Comparison of ENCODE assay signal across 22 cellular contexts in genomic region chr7:15504376-15504775, GRCh38. TPM values are rescaled to one million over a fixed set of nuclear protein-coding genes. Genes with fewer than 3 reads are reported as not detected.
DNase-seq lines count a peak whose midpoint lies in the region; ATAC-seq, FAIRE-seq and TF ChIP-seq lines count a peak whose summit lies in the region.
"Had no signal": no experiment of that assay in that cellular context is flagged by ENCODE, and none has a peak within 500 bp of the region (broad histone marks: within the 10 kb centered on the region; RNA-seq: fewer than 3 reads in every experiment).

No MANE protein-coding gene starts in this region.

- H3K4me3 ChIP-seq in ACC112 (ENCODE audit: low read depth, low read length) (0 out of 2 replicates have a peak overlapping the region, but pooled peaks have one; percentile 18), SK-N-SH (ENCODE audit: low read depth in 2 of 2, low read length in 1 of 2) (no peak overlapping the region), neural cell (ENCODE audit: low read length) (no peak overlapping the region)
- H3K4me3 ChIP-seq in CD4-positive, alpha-beta memory T cell (ENCODE audit: low read length in 2 of 2): no peak overlapping the region
- H3K4me3 ChIP-seq: BLaER1 treated with 17β-estradiol and CSF1 and Interleukin-3, amounts not matched to agents 10 nM and 100 nM had no signal

- H3K79me2 ChIP-seq in ACC112 (ENCODE audit: control insufficient read depth, insufficient read depth, low read length, unreplicated experiment): no peaks in the 10 kb centered on the region
- H3K79me2 ChIP-seq in SK-N-SH (ENCODE audit: insufficient read depth): no peaks in the 10 kb centered on the region
- H3K79me2 ChIP-seq in neural cell (replicated peaks; ENCODE audit: insufficient read depth, low read length): no peaks in the 10 kb centered on the region

- POLR2A ChIA-PET in SK-N-SH (lab: Yijun Ruan, JAX): no interaction called here
- POLR2A ChIA-PET in MCF 10A (lab: Yijun Ruan, JAX): no interaction called here
- POLR2A ChIA-PET in CD4-positive, alpha-beta memory T cell (lab: Charles Lee; ENCODE audit: partially characterized antibody): no interaction called here

- no peak overlapping the region for H3K4me3 Mint-ChIP-seq in MCF 10A (ENCODE audit: unreplicated experiment)
- H3K4me3 Mint-ChIP-seq in CD4-positive, alpha-beta memory T cell: no peak overlapping the region
- H3K4me3 Mint-ChIP-seq: IgD-negative memory B cell had no signal

- no peaks in the 10 kb centered on the region for H3K9me2 ChIP-seq in SK-N-SH
- no peaks in the 10 kb centered on the region for H3K9me2 ChIP-seq in neural cell (ENCODE audit: insufficient read depth, low read length)

- H3K27ac ChIP-seq in ACC112 (ENCODE audit: low read depth, low read length) (peak overlapping the region; percentile 77), SK-N-SH (ENCODE audit: low read depth in 2 of 2, low read length in 1 of 2) (peak overlapping the region in 1 of 2 experiments; percentile 67; a peak in 2 of 4 replicates), neural cell (ENCODE audit: low read length) (no peak overlapping the region)
- H3K27ac ChIP-seq in CD4-positive, alpha-beta memory T cell (ENCODE audit: low read depth, low read length): no peak overlapping the region
- H3K27ac ChIP-seq: BLaER1 treated with 17β-estradiol and CSF1 and Interleukin-3, amounts not matched to agents 10 nM and 100 nM had no signal

- H3K4me2 ChIP-seq in SK-N-SH (no peak overlapping the region), neural cell (ENCODE audit: low read length) (no peak overlapping the region)
- H3K4me2 ChIP-seq: BLaER1 treated with 17β-estradiol and CSF1 and Interleukin-3, amounts not matched to agents 10 nM and 100 nM had no signal

- TF ChIP-seq RAD21 in SK-N-SH (IDR thresholded peaks at IDR 0.05; ENCODE audit: low read length) (no peak), neural cell (conservative IDR thresholded peaks at IDR 0.05) (no peak)

- H3K27me3 ChIP-seq in ACC112 (ENCODE audit: insufficient read depth, low read length): no peaks in the 10 kb centered on the region
- no peaks in the 10 kb centered on the region for H3K27me3 ChIP-seq in SK-N-SH (ENCODE audit: insufficient read depth)
- peaks cover 2% of the 10 kb centered on the region for H3K27me3 ChIP-seq in neural cell (ENCODE audit: insufficient read depth, low read depth, low read length)
- no peaks in the 10 kb centered on the region for H3K27me3 ChIP-seq in CD4-positive, alpha-beta memory T cell (ENCODE audit: insufficient read depth, low read length)
- H3K27me3 ChIP-seq: BLaER1 treated with 17β-estradiol and CSF1 and Interleukin-3, amounts not matched to agents 10 nM and 100 nM had no signal

- FAIRE-seq in frontal cortex (lab: Jason Lieb, UNC): no peak
- FAIRE-seq: GM12892, GM18507 had no signal

- no peaks in the 10 kb centered on the region for H3K36me3 Mint-ChIP-seq in MCF 10A (ENCODE audit: insufficient read depth, unreplicated experiment)
- no peaks in the 10 kb centered on the region for H3K36me3 Mint-ChIP-seq in CD4-positive, alpha-beta memory T cell
- H3K36me3 Mint-ChIP-seq: IgD-negative memory B cell had no signal

- H3K9ac ChIP-seq in SK-N-SH (no peak overlapping the region), neural cell (ENCODE audit: low read length) (no peak overlapping the region)
- H3K9ac ChIP-seq: BLaER1 treated with 17β-estradiol and CSF1 and Interleukin-3, amounts not matched to agents 10 nM and 100 nM had no signal

- CTCF ChIA-PET in SK-N-SH (lab: Yijun Ruan, JAX) (no interaction called here), MCF 10A (lab: Yijun Ruan, JAX) (interaction anchor here (0.8 kb wide), 1 partner anchor 301 kb away, joined by 7 read pairs; no protein-coding TSS in a partner anchor)
- CTCF ChIA-PET in CD4-positive, alpha-beta memory T cell (lab: Charles Lee; ENCODE audit: partially characterized antibody): no interaction called here

- 62% methylated on average over 4 of the region's 4 CpGs for WGBS in SK-N-SH (ENCODE audit: low lambda C conversion rate)

- peaks cover 55% of the 10 kb centered on the region for H3K4me1 ChIP-seq in ACC112 (ENCODE audit: control insufficient read depth, insufficient read depth, low read length, unreplicated experiment)
- peaks cover 0 to 6% of the 10 kb centered on the region in 2 experiments; a peak in 1 of 4 replicates for H3K4me1 ChIP-seq in SK-N-SH (ENCODE audit: control insufficient read depth in 1 of 2, insufficient read depth in 2 of 2, low read depth in 1 of 2, low read length in 1 of 2)
- H3K4me1 ChIP-seq in CD4-positive, alpha-beta memory T cell (ENCODE audit: insufficient read depth, low read length): no peaks in the 10 kb centered on the region
- H3K4me1 ChIP-seq: BLaER1 treated with 17β-estradiol and CSF1 and Interleukin-3, amounts not matched to agents 10 nM and 100 nM had no signal

- peaks cover 69% of the 10 kb centered on the region for H3K27me3 Mint-ChIP-seq in MCF 10A (ENCODE audit: insufficient read depth, unreplicated experiment)
- no peaks in the 10 kb centered on the region for H3K27me3 Mint-ChIP-seq in CD4-positive, alpha-beta memory T cell
- H3K27me3 Mint-ChIP-seq: IgD-negative memory B cell had no signal

- no peaks in the 10 kb centered on the region for H3K4me1 Mint-ChIP-seq in MCF 10A (ENCODE audit: insufficient read depth, unreplicated experiment)
- H3K4me1 Mint-ChIP-seq in CD4-positive, alpha-beta memory T cell: no peaks in the 10 kb centered on the region
- H3K4me1 Mint-ChIP-seq: IgD-negative memory B cell had no signal

- H3K36me3 ChIP-seq in ACC112 (ENCODE audit: insufficient read depth, low read length) (no peaks in the 10 kb centered on the region), SK-N-SH (replicated peaks in 1 of 2; ENCODE audit: control insufficient read depth in 1 of 2, insufficient read depth in 2 of 2, low read length in 1 of 2) (no peaks in the 10 kb centered on the region), neural cell (ENCODE audit: insufficient read depth, low read length) (no peaks in the 10 kb centered on the region)
- H3K36me3 ChIP-seq in CD4-positive, alpha-beta memory T cell (ENCODE audit: insufficient read depth, low read length): no peaks in the 10 kb centered on the region
- H3K36me3 ChIP-seq: BLaER1 treated with 17β-estradiol and CSF1 and Interleukin-3, amounts not matched to agents 10 nM and 100 nM had no signal

- H3K27ac Mint-ChIP-seq in MCF 10A (ENCODE audit: low read depth, unreplicated experiment): no peak overlapping the region
- H3K27ac Mint-ChIP-seq in CD4-positive, alpha-beta memory T cell: no peak overlapping the region
- H3K27ac Mint-ChIP-seq: IgD-negative memory B cell had no signal

- H3K9me3 Mint-ChIP-seq in MCF 10A (ENCODE audit: unreplicated experiment): no peaks in the 10 kb centered on the region
- peaks cover 0 to 7% (median 2%) of the 10 kb centered on the region in 8 donors for H3K9me3 Mint-ChIP-seq in CD4-positive, alpha-beta memory T cell

- H2AFZ ChIP-seq in ACC112 (ENCODE audit: low read length, unreplicated experiment) (peak overlapping the region; percentile 70), SK-N-SH (ENCODE audit: low read depth) (peak overlapping the region; percentile 5; the same call in 1 of the 2 replicates), neural cell (ENCODE audit: low read depth, low read length) (no peak overlapping the region)

- no peaks in the 10 kb centered on the region for H4K20me1 ChIP-seq in SK-N-SH (ENCODE audit: insufficient read depth)
- H4K20me1 ChIP-seq in neural cell (ENCODE audit: insufficient read depth): no peaks in the 10 kb centered on the region
- H4K20me1 ChIP-seq: BLaER1 treated with 17β-estradiol and CSF1 and Interleukin-3, amounts not matched to agents 10 nM and 100 nM had no signal

- no peak for TF ChIP-seq EP300 in SK-N-SH (IDR thresholded peaks at IDR 0.05; ENCODE audit: borderline replicate concordance in 1 of 2, low read depth in 1 of 2, low read length in 1 of 2)
- TF ChIP-seq EP300 in neural cell (conservative IDR thresholded peaks at IDR 0.05; ENCODE audit: poor library complexity, severe bottlenecking): peak; percentile 98

- TF ChIP-seq CTCF in SK-N-SH (IDR thresholded peaks at IDR 0.05): no peak
- peak; percentile 27 for TF ChIP-seq CTCF in neural cell (IDR thresholded peaks at IDR 0.05; ENCODE audit: poor library complexity, severe bottlenecking)
- no peak for TF ChIP-seq CTCF in MCF 10A (IDR thresholded peaks at IDR 0.05; ENCODE audit: unreplicated experiment)

- BruUV-seq in MCF 10A (replicated peaks; lab: Mats Ljungman, UMichigan): no TSS peak

- intact Hi-C loops in MCF 10A (cut with micrococcal nuclease): no loop called here
- intact Hi-C loops in CD4-positive, alpha-beta memory T cell (cut with micrococcal nuclease): no loop called here

- H3K9me3 ChIP-seq in SK-N-SH (no peaks in the 10 kb centered on the region), neural cell (ENCODE audit: low read length) (no peaks in the 10 kb centered on the region)
- H3K9me3 ChIP-seq in CD4-positive, alpha-beta memory T cell (ENCODE audit: control insufficient read depth in 1 of 2, low read length in 2 of 2): no peaks in the 10 kb centered on the region
- H3K9me3 ChIP-seq: BLaER1 treated with 17β-estradiol and CSF1 and Interleukin-3, amounts not matched to agents 10 nM and 100 nM had no signal

- no peak for ATAC-seq in HG03159 (IDR thresholded peaks at IDR 0.05; ENCODE audit: unreplicated experiment)

- peaks cover 17% of the 10 kb centered on the region for H3F3A ChIP-seq in SK-N-SH (replicated peaks; ENCODE audit: insufficient read depth)
- no peaks in the 10 kb centered on the region for H3F3A ChIP-seq in neural cell (ENCODE audit: insufficient read depth, low read length, poor library complexity, severe bottlenecking)

- DNase-seq in SK-N-SH (no peak), dermis microvascular lymphatic vessel endothelial cell (ENCODE audit: low read depth in 2 of 2) (peak; percentile 66 to 82), MCF 10A (ENCODE audit: unreplicated experiment) (no peak), frontal cortex (ENCODE audit: low spot score in 2 of 2) (no peak)
- DNase-seq in CD4-positive, alpha-beta memory T cell: no peak
- DNase-seq: DMS79; H7; Karpas-422; NCI-H1092 treated with DMSO at 0.1 percent for 48 hours; NCI-H146; NCI-H2029 treated with DMSO at 0.1 percent for 48 hours; NCI-H446 treated with DMSO at 0.1 percent for 48 hours; NCI-H748 treated with DMSO at 0.1 percent for 48 hours; NK-92 treated with Interleukin-12 subunit alpha and Interleukin-12 subunit beta, amount 100 ng/mL, for 24 hours; SHP77 treated with DMSO at 0.1 percent for 48 hours had no signal

TF ChIP-seq in neural cell, 6 proteins besides CTCF, POLR2A, EP300 and RAD21 (continues in another document):
- TF ChIP-seq MXI1 (conservative IDR thresholded peaks at IDR 0.05; ENCODE audit: poor library complexity, severe bottlenecking): no peak
- TF ChIP-seq POLR2AphosphoS5 (IDR thresholded peaks at IDR 0.05): peak; percentile 99
- no peak for TF ChIP-seq EZH2 (IDR thresholded peaks at IDR 0.05; ENCODE audit: borderline replicate concordance, insufficient read depth, low read length, poor library complexity, severe bottlenecking)

RNA-seq across cellular contexts. Expression of gene AGMO, which starts 57.4 kb away (rescaled TPM):
- polyA plus RNA-seq in SK-N-SH (2012; rRNA removed) (0.05 and 0.10 TPM in 2 replicates), neural cell (not detected in 2 replicates)
- 0.04 and 0.08 TPM in 2 replicates for polyA plus RNA-seq in SK-N-SH (2012; cell fraction: cytosol; rRNA removed)
- 0.06 TPM in 1 of 2 replicates, not detected in the other for polyA plus RNA-seq in SK-N-SH (2012; cell fraction: nucleus; rRNA removed)
- total RNA-seq in dermis microvascular lymphatic vessel endothelial cell (0.51 and 1.4 TPM in 2 replicates), MCF 10A (2022) (not detected in 2 replicates), frontal cortex (under 0.01 TPM)
- polyA minus RNA-seq in neural cell: not detected in 2 replicates
- not detected for total RNA-seq in CD4-positive, alpha-beta memory T cell
- not detected for polyA plus RNA-seq in CD4-positive, alpha-beta memory T cell
- polyA plus RNA-seq: IgD-negative memory B cell had no signal

Comparison
In these comparisons a context has a peak if more than half of its experiments do, and no peak if none do; other contexts are left out.
1. DNase-seq: peak in dermis microvascular lymphatic vessel endothelial cell (2 of 2); none in SK-N-SH (single experiment), MCF 10A (single experiment), CD4-positive, alpha-beta memory T cell (0 of 5) and frontal cortex (0 of 2).